ENCODE assay signal across 9 cellular contexts in the genomic region with DNA sequence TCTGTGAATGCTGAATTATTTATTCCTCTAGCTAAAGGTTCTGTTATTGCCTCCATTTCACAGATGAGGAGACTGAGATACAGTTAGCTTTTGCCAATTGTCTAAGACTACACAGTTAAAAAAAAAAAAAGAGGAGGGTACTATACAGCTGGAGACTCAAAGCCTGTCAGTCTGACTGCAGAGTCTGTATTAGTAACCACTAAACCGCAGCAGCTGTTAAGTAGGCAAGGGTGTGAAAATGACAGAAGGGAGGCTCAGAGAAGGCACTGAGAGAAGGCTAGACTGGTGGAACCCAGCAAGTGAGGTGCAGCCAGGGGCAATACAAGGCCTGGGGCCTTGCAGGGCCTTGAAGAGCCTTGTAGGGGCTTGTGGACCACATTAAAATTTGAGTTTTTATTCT.
A peak's percentile ranks its signal among the peaks of the same experiment; 100 is the strongest.
DNase-seq lines count a peak whose midpoint lies in the region; ATAC-seq, FAIRE-seq and TF ChIP-seq lines count a peak whose summit lies in the region.
"Had no signal": no experiment of that assay in that cellular context is flagged by ENCODE, and none has a peak within 500 bp of the region (broad histone marks: within the 10 kb centered on the region; RNA-seq: fewer than 3 reads in every experiment).

No MANE protein-coding gene starts in this region.

- H3K4me2 ChIP-seq in astrocyte (ENCODE audit: low read length), result peak overlapping the region; percentile 38

- FAIRE-seq in GM19239 (lab: Jason Lieb, UNC), result peak; percentile 11
- no peak for FAIRE-seq in astrocyte (lab: Jason Lieb, UNC)

- no peak overlapping the region for H3K9ac ChIP-seq in astrocyte (ENCODE audit: low read length)

- H3K36me3 Mint-ChIP-seq in CD4-positive, alpha-beta T cell (ENCODE audit: low read depth), result no peaks in the 10 kb centered on the region
- H3K36me3 Mint-ChIP-seq in astrocyte (ENCODE audit: low read depth, unreplicated experiment), result no peaks in the 10 kb centered on the region

- H3K4me3 Mint-ChIP-seq in CD4-positive, alpha-beta T cell, result no peak overlapping the region
- peak overlapping the region; percentile 34 for H3K4me3 Mint-ChIP-seq in astrocyte (ENCODE audit: unreplicated experiment)

- peak in 5 of 10 experiments; percentile 16 to 27 (median 21) for DNase-seq in CD4-positive, alpha-beta T cell
- DNase-seq in GM19239 (ENCODE audit: insufficient read length, low spot score), result peak; percentile 18
- DNase-seq in astrocyte (ENCODE audit: low read depth), result no peak
- no peak for DNase-seq in NCI-H128 (lab: John Stamatoyannopoulos, UW; ENCODE audit: unreplicated experiment)
- no peak for DNase-seq in SKM-1 (lab: John Stamatoyannopoulos, UW; ENCODE audit: unreplicated experiment)
- DNase-seq in SIG-M5 treated with dmso at 0.1 percent for 504 hours (lab: John Stamatoyannopoulos, UW; ENCODE audit: unreplicated experiment), result no peak
- DNase-seq in nucleus accumbens (lab: John Stamatoyannopoulos, UW), result no peak
- DNase-seq: glutamatergic neuron had no signal

- CTCF ChIA-PET in CD4-positive, alpha-beta T cell (lab: Charles Lee), result interaction anchor here (1.2 kb wide), 1 partner anchor 15 kb away, joined by 4 read pairs; no protein-coding TSS in a partner anchor

- H3K79me2 ChIP-seq in astrocyte (ENCODE audit: insufficient read depth, low read length), result no peaks in the 10 kb centered on the region

- H3K9me3 Mint-ChIP-seq in CD4-positive, alpha-beta T cell, result no peaks in the 10 kb centered on the region
- peaks cover 5% of the 10 kb centered on the region for H3K9me3 Mint-ChIP-seq in astrocyte (ENCODE audit: unreplicated experiment)

- H3K36me3 ChIP-seq in astrocyte (ENCODE audit: insufficient read depth, low read length), result no peaks in the 10 kb centered on the region

- no peak overlapping the region for H3K4me3 ChIP-seq in astrocyte (ENCODE audit: insufficient read depth, low read depth, low read length)

- POLR2A ChIA-PET in CD4-positive, alpha-beta T cell (lab: Charles Lee), result interaction anchor here (1.1 kb wide), 1 partner anchor 23 kb away, joined by 4 read pairs; no protein-coding TSS in a partner anchor

- H3K9me3 ChIP-seq in CD4-positive, alpha-beta T cell (ENCODE audit: control insufficient read depth, low read length), result no peaks in the 10 kb centered on the region
- H3K9me3 ChIP-seq in astrocyte (ENCODE audit: insufficient read depth, low read depth, low read length), result no peaks in the 10 kb centered on the region

- peaks cover 14% of the 10 kb centered on the region for H3K4me1 Mint-ChIP-seq in CD4-positive, alpha-beta T cell (ENCODE audit: low read depth)
- peaks cover 48% of the 10 kb centered on the region for H3K4me1 Mint-ChIP-seq in astrocyte (ENCODE audit: low read depth, unreplicated experiment)

- H4K20me1 ChIP-seq in astrocyte (ENCODE audit: insufficient read depth, low read length), result no peaks in the 10 kb centered on the region

- peak overlapping the region; percentile 70 for H3K27ac Mint-ChIP-seq in CD4-positive, alpha-beta T cell
- peak overlapping the region; percentile 89 for H3K27ac Mint-ChIP-seq in astrocyte (ENCODE audit: unreplicated experiment)

- intact Hi-C loops in CD4-positive, alpha-beta T cell (cut with DNase I, micrococcal nuclease), result no loop called here

- peaks cover 8% of the 10 kb centered on the region for H3K4me1 ChIP-seq in astrocyte (ENCODE audit: insufficient read depth, low read length)

- no peaks in the 10 kb centered on the region for H3K27me3 ChIP-seq in CD4-positive, alpha-beta T cell (ENCODE audit: control insufficient read depth, insufficient read depth, low read length)
- no peaks in the 10 kb centered on the region for H3K27me3 ChIP-seq in astrocyte (ENCODE audit: insufficient read depth, low read length)

- no peak overlapping the region for H2AFZ ChIP-seq in astrocyte (ENCODE audit: low read depth, low read length)

- TF ChIP-seq CTCF in CD4-positive, alpha-beta T cell (IDR thresholded peaks at IDR 0.05), result no peak
- TF ChIP-seq CTCF in astrocyte (IDR thresholded peaks at IDR 0.05; ENCODE audit: insufficient read depth, low read depth, low read length), result no peak

- H3K27me3 Mint-ChIP-seq in CD4-positive, alpha-beta T cell, result no peaks in the 10 kb centered on the region
- H3K27me3 Mint-ChIP-seq in astrocyte (ENCODE audit: low read depth, unreplicated experiment), result peaks cover 2% of the 10 kb centered on the region

- H3K27ac ChIP-seq in CD4-positive, alpha-beta T cell (ENCODE audit: low read depth, low read length), result no peak overlapping the region
- no peak overlapping the region for H3K27ac ChIP-seq in astrocyte (ENCODE audit: low read depth, low read length)

- ATAC-seq in CD4-positive, alpha-beta T cell (ENCODE audit: poor library complexity), result peak; percentile 96
- peak; percentile 74 for ATAC-seq in HG03196 (IDR thresholded peaks at IDR 0.05; ENCODE audit: unreplicated experiment)
